In genomic region chr10:121042342-121042741, GRCh38 we compare ENCODE assay signal across 23 cellular contexts.
DNase-seq lines count a peak whose midpoint lies in the region; ATAC-seq, FAIRE-seq and TF ChIP-seq lines count a peak whose summit lies in the region.
"Had no signal": no experiment of that assay in that cellular context is flagged by ENCODE, and none has a peak within 500 bp of the region (broad histone marks: within the 10 kb centered on the region; RNA-seq: fewer than 3 reads in every experiment).

No MANE protein-coding gene starts in this region.

- TF ChIP-seq CTCF in A549 (IDR thresholded peaks at IDR 0.05) (no peak), Panc1 (IDR thresholded peaks at IDR 0.05) (no peak)

- H3K9me3 ChIP-seq in A549 (no peaks in the 10 kb centered on the region), Panc1 (ENCODE audit: control insufficient read depth, insufficient read depth, low read depth, low read length) (no peaks in the 10 kb centered on the region)
- H3K9me3 ChIP-seq in BLaER1 treated with 17β-estradiol and CSF1 and Interleukin-3, amounts not matched to agents 10 nM and 100 nM (replicated peaks in 1 of 11) = peaks cover 2 to 3% (median 2%) of the 10 kb centered on the region in 11 experiments; a peak in 13 of 22 replicates

- BruUV-seq in Panc1 (replicated peaks; lab: Mats Ljungman, UMichigan) = no TSS peak

- POLR2A ChIA-PET in A549 (lab: Yijun Ruan, JAX) (no interaction called here), Panc1 (lab: Charles Lee) (no interaction called here)

- no peak for TF ChIP-seq RAD21 in A549 (conservative IDR thresholded peaks at IDR 0.05 in 1 of 2, IDR thresholded peaks at IDR 0.05 in 1 of 2)

- no peak for TF ChIP-seq EP300 in A549 (IDR thresholded peaks at IDR 0.05)

- CTCF ChIA-PET in A549 (lab: Yijun Ruan, JAX) = no interaction called here
- CTCF ChIA-PET in Panc1 (lab: Charles Lee) = no interaction called here

- TF ChIP-seq POLR2A in A549 (IDR thresholded peaks at IDR 0.05; ENCODE audit: low read length) = no peak

- FAIRE-seq in A549 (lab: Jason Lieb, UNC) = no peak
- FAIRE-seq: A204.1, GM12878, GM12892, GM18507 had no signal

- intact Hi-C loops in Panc1 (cut with micrococcal nuclease; ENCODE audit: unreplicated experiment) = no loop called here

- DNase-seq in A549 (ENCODE audit: low read depth in 1 of 2, low spot score in 1 of 2) = no peak
- no peak for DNase-seq in Panc1 (ENCODE audit: low read depth, low spot score)
- no peak for DNase-seq in NCI-H345 (lab: John Stamatoyannopoulos, UW)
- DNase-seq: 8988T; AML-193; C1 segment of cervical spinal cord; CD4-positive, alpha-beta memory T cell; CD4-positive, CD25-positive, alpha-beta regulatory T cell; CD8-positive, alpha-beta memory T cell; COR-L47; DMS 273 treated with DMSO at 0.1 percent for 48 hours; DMS153; DMS53; DMS79; DND-41; EL; GDM1 had no signal

- H3K4me1 ChIP-seq in A549 (no peaks in the 10 kb centered on the region), Panc1 (ENCODE audit: control insufficient read depth, insufficient read depth, low read length) (no peaks in the 10 kb centered on the region)
- peaks cover 0 to 41% (median 26%) of the 10 kb centered on the region in 10 experiments; a peak in 14 of 20 replicates for H3K4me1 ChIP-seq in BLaER1 treated with 17β-estradiol and CSF1 and Interleukin-3, amounts not matched to agents 10 nM and 100 nM

- 0 out of 22 replicates have a peak overlapping the region, but pooled peaks of 1 of the 11 experiments have one; percentile 24 for H3K9ac ChIP-seq in BLaER1 treated with 17β-estradiol and CSF1 and Interleukin-3, amounts not matched to agents 10 nM and 100 nM

- no peaks in the 10 kb centered on the region for H3K27me3 ChIP-seq in BLaER1 treated with 17β-estradiol and CSF1 and Interleukin-3, amounts not matched to agents 10 nM and 100 nM
- H3K27me3 ChIP-seq in Panc1 (ENCODE audit: control insufficient read depth, insufficient read depth, low read length) = peaks cover 2% of the 10 kb centered on the region; the same call in 1 of the 2 replicates

- no peak overlapping the region for H3K4me2 ChIP-seq in A549
- H3K4me2 ChIP-seq in BLaER1 treated with 17β-estradiol and CSF1 and Interleukin-3, amounts not matched to agents 10 nM and 100 nM = peak overlapping the region in 10 of 11 experiments; percentile 20 to 80 (median 58); a peak in 16 of 22 replicates

- H3K4me3 ChIP-seq in A549 = no peak overlapping the region
- no peak overlapping the region for H3K4me3 ChIP-seq in BLaER1 treated with 17β-estradiol and CSF1 and Interleukin-3, amounts not matched to agents 10 nM and 100 nM
- no peak overlapping the region for H3K4me3 ChIP-seq in Panc1 (ENCODE audit: low read depth in 2 of 2, low read length in 2 of 2)
- H3K4me3 ChIP-seq: GM12878 had no signal

- 11% methylated on average over 3 of the region's 3 CpGs for WGBS in A549 (ENCODE audit: missing lambda C conversion rate)

- H3K27ac ChIP-seq in A549 (no peak overlapping the region), Panc1 (ENCODE audit: low read length) (no peak overlapping the region)
- H3K27ac ChIP-seq in BLaER1 treated with 17β-estradiol and CSF1 and Interleukin-3, amounts not matched to agents 10 nM and 100 nM = peak overlapping the region in 1 of 11 experiments; percentile 35; a peak in 1 of 22 replicates

- no peaks in the 10 kb centered on the region for H3K36me3 ChIP-seq in BLaER1 treated with 17β-estradiol and CSF1 and Interleukin-3, amounts not matched to agents 10 nM and 100 nM
- no peaks in the 10 kb centered on the region for H3K36me3 ChIP-seq in Panc1 (ENCODE audit: control insufficient read depth, insufficient read depth, low read length)

- ATAC-seq in A549 = no peak
- peak; percentile 39; the same call in 1 of the 2 replicates for ATAC-seq in Panc1
- ATAC-seq in GM21723 (IDR thresholded peaks at IDR 0.05; ENCODE audit: unreplicated experiment) = no peak
- ATAC-seq: GM12878 had no signal

- no peaks in the 10 kb centered on the region for H4K20me1 ChIP-seq in BLaER1 treated with 17β-estradiol and CSF1 and Interleukin-3, amounts not matched to agents 10 nM and 100 nM

- in situ Hi-C loops in Panc1 (cut with HindIII; ENCODE audit: low pct_unique_long_range_greater_than_20kb, low sequenced_read_pairs) = no loop called here

TF ChIP-seq in A549, 52 proteins besides CTCF, POLR2A, EP300 and RAD21:
- TF ChIP-seq NR3C1 (IDR thresholded peaks at IDR 0.05) = no peak
- peak; percentile 3 for TF ChIP-seq MAFK (IDR thresholded peaks at IDR 0.05; ENCODE audit: partially characterized antibody)
- no peak for TF ChIP-seq JUNB (IDR thresholded peaks at IDR 0.05)
